25 cellular contexts compared by ENCODE assay signal in genomic region chr9:72427801-72428200, GRCh38.
"Had no signal": no experiment of that assay in that cellular context is flagged by ENCODE, and none has a peak within 500 bp of the region (broad histone marks: within the 10 kb centered on the region; RNA-seq: fewer than 3 reads in every experiment).

No MANE protein-coding gene starts in this region.

- H3K4me3 ChIP-seq: adrenal gland, ascending aorta, gastroesophageal sphincter, right atrium auricular region, spleen, tibial nerve had no signal

- H3K36me3 Mint-ChIP-seq: activated naive CD8-positive, alpha-beta T cell treated with anti-CD3 and anti-CD28 coated beads for 36 hours; mesothelial cell of epicardium; naive thymus-derived CD8-positive, alpha-beta T cell had no signal

- DNase-seq: activated CD4-positive, alpha-beta T cell treated with anti-CD3 and anti-CD28 coated beads for 4 hours; activated CD4-positive, alpha-beta T cell treated with anti-CD3 and anti-CD28 coated beads, Interleukin-2, amount 50 U/mL, for 4 hours; activated CD4-positive, CD25-positive, alpha-beta regulatory T cell; activated CD8-positive, alpha-beta memory T cell treated with anti-CD3 and anti-CD28 coated beads for 24 hours; activated effector memory CD4-positive, alpha-beta T cell treated with anti-CD3 and anti-CD28 coated beads, Interleukin-2, amount 50 U/mL, for 16 hours; activated naive CD4-positive, alpha-beta T cell treated with anti-CD3 and anti-CD28 coated beads for 36 hours; activated naive CD8-positive, alpha-beta T cell treated with anti-CD3 and anti-CD28 coated beads for 36 hours; adrenal gland; central memory CD4-positive, alpha-beta T cell; endodermal cell; head of caudate nucleus; hippocampal formation; kidney; left colon; naive thymus-derived CD8-positive, alpha-beta T cell; nucleus accumbens; spleen; stimulated activated naive CD4-positive, alpha-beta T cell treated with Interleukin-2 at 50 U/mL for 16 hours had no signal

- ATAC-seq: esophagus mucosa; gastroesophageal sphincter; left colon; naive thymus-derived CD8-positive, alpha-beta T cell had no signal

- H3K4me3 Mint-ChIP-seq: activated naive CD4-positive, alpha-beta T cell treated with anti-CD3 and anti-CD28 coated beads for 36 hours; activated naive CD8-positive, alpha-beta T cell treated with anti-CD3 and anti-CD28 coated beads for 36 hours; endodermal cell; mesothelial cell of epicardium; naive thymus-derived CD8-positive, alpha-beta T cell; neural crest cell had no signal

- H3K4me1 ChIP-seq: adrenal gland, gastroesophageal sphincter, right atrium auricular region, spleen had no signal

- H3K9me3 Mint-ChIP-seq: activated naive CD4-positive, alpha-beta T cell treated with anti-CD3 and anti-CD28 coated beads for 36 hours; activated naive CD8-positive, alpha-beta T cell treated with anti-CD3 and anti-CD28 coated beads for 36 hours; endodermal cell; mesothelial cell of epicardium; naive thymus-derived CD8-positive, alpha-beta T cell; neural crest cell had no signal

- H3K9me3 ChIP-seq: adrenal gland, ascending aorta, gastroesophageal sphincter, right atrium auricular region, spleen, tibial nerve had no signal

- H3K4me1 Mint-ChIP-seq: activated naive CD8-positive, alpha-beta T cell treated with anti-CD3 and anti-CD28 coated beads for 36 hours; endodermal cell; naive thymus-derived CD8-positive, alpha-beta T cell; neural crest cell had no signal

- H3K27ac Mint-ChIP-seq: activated naive CD4-positive, alpha-beta T cell treated with anti-CD3 and anti-CD28 coated beads for 36 hours; activated naive CD8-positive, alpha-beta T cell treated with anti-CD3 and anti-CD28 coated beads for 36 hours; endodermal cell; naive thymus-derived CD8-positive, alpha-beta T cell had no signal

- H3K27me3 ChIP-seq: adrenal gland, ascending aorta, gastroesophageal sphincter, right atrium auricular region, spleen, tibial nerve had no signal

- FAIRE-seq: kidney had no signal

- H3K36me3 ChIP-seq: adrenal gland, ascending aorta, gastroesophageal sphincter, right atrium auricular region, spleen, tibial nerve had no signal

- H3K27ac ChIP-seq: adrenal gland, ascending aorta, gastroesophageal sphincter, right atrium auricular region, spleen had no signal
